9 cellular contexts compared by ENCODE assay signal in the genomic region with DNA sequence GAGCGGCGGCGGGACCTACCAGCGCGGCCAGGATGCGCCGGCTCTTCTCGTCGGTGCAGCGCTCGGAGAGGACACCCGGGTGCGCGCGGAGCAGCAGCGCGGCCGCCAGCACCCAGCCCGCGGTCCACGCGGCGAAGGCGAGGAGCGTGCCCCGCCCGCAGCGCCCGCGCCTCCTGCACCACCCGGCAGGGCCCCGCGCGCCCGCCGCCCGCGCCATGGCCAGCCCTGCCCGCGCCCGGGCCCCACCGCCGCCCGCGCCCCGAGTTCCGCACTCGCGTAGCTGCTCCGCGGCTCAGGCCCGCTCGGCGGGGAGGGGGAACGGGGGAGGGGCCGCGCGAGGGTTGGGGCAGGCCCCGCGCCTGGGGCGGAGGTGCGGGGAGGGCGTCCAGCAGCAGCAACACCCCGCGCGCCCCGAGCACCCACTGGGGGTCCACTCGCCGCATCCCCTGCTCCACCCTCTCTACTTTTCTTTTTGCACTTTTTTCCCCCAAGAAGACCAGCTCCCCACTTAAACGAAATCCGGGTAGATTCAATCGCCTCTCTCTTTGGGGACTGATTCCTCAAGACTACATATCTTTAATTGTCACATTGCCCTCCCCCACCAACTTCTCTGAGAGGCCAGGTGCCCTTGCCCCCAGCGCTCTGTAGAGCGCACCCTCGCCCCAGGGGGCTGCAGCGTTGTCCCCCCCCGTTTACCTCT. TPM values are rescaled to one million over a fixed set of nuclear protein-coding genes. Genes with fewer than 3 reads are reported as not detected.
A peak's percentile ranks its signal among the peaks of the same experiment; 100 is the strongest.
DNase-seq lines count a peak whose midpoint lies in the region; ATAC-seq, FAIRE-seq and TF ChIP-seq lines count a peak whose summit lies in the region.
"Had no signal": no experiment of that assay in that cellular context is flagged by ENCODE, and none has a peak within 500 bp of the region (broad histone marks: within the 10 kb centered on the region; RNA-seq: fewer than 3 reads in every experiment).

A gene (minus strand): TSS at position 266 of the 700 bp plus-strand sequence. CDS start 49 bp downstream, at position 217.

- H3K36me3 ChIP-seq in BLaER1 treated with 17β-estradiol and CSF1 and Interleukin-3, amounts not matched to agents 10 nM and 100 nM = peaks cover 0 to 29% (median 16%) of the 10 kb centered on the region in 11 experiments; a peak in 12 of 22 replicates
- H3K36me3 ChIP-seq in Peyer's patch = no peaks in the 10 kb centered on the region

- TF ChIP-seq POLR2A in Peyer's patch (IDR thresholded peaks at IDR 0.05) = no peak

- H3K4me2 ChIP-seq in BLaER1 treated with 17β-estradiol and CSF1 and Interleukin-3, amounts not matched to agents 10 nM and 100 nM = peak within 1 kb of the TSS; percentile 77 to 100 (median 91)

- ATAC-seq in HG03442 (IDR thresholded peaks at IDR 0.05; ENCODE audit: unreplicated experiment) (no peak), HG03159 (IDR thresholded peaks at IDR 0.05; ENCODE audit: unreplicated experiment) (no peak), GM21528 (IDR thresholded peaks at IDR 0.05; ENCODE audit: low FRiP score, unreplicated experiment) (no peak)

- H4K20me1 ChIP-seq in BLaER1 treated with 17β-estradiol and CSF1 and Interleukin-3, amounts not matched to agents 10 nM and 100 nM = peaks cover 0 to 15% (median 0%) of the 10 kb centered on the region in 11 experiments; a peak in 1 of 22 replicates

- H3K36me3 Mint-ChIP-seq in neural crest cell (ENCODE audit: low read depth) = no peaks in the 10 kb centered on the region

- peak within 1 kb of the TSS; percentile 63 to 98 (median 90) for H3K4me3 ChIP-seq in BLaER1 treated with 17β-estradiol and CSF1 and Interleukin-3, amounts not matched to agents 10 nM and 100 nM
- H3K4me3 ChIP-seq in Peyer's patch = peak within 1 kb of the TSS in 3 of 4 donors; percentile 9 to 44 (median 29)

- H3K4me1 Mint-ChIP-seq in neural crest cell = peaks cover 9% of the 10 kb centered on the region

- peaks cover 85% of the 10 kb centered on the region for H3K27me3 Mint-ChIP-seq in neural crest cell (ENCODE audit: low read depth)

- DNase-seq in Peyer's patch = no peak
- DNase-seq in frontal cortex (ENCODE audit: low spot score in 2 of 2) = peak; percentile 54 to 67
- DNase-seq in neural crest cell (ENCODE audit: low read depth, low spot score) = no peak
- no peak for DNase-seq in SIG-M5 treated with dmso at 0.1 percent for 504 hours (lab: John Stamatoyannopoulos, UW; ENCODE audit: unreplicated experiment)

- H3K27ac ChIP-seq in BLaER1 treated with 17β-estradiol and CSF1 and Interleukin-3, amounts not matched to agents 10 nM and 100 nM = peak within 1 kb of the TSS in 9 of 11 experiments; percentile 60 to 98 (median 94); a peak in 19 of 22 replicates
- H3K27ac ChIP-seq in Peyer's patch = no peak within 1 kb of the TSS

- no peak for FAIRE-seq in frontal cortex (lab: Jason Lieb, UNC)

- peaks cover 42 to 81% (median 78%) of the 10 kb centered on the region in 10 experiments for H3K4me1 ChIP-seq in BLaER1 treated with 17β-estradiol and CSF1 and Interleukin-3, amounts not matched to agents 10 nM and 100 nM
- H3K4me1 ChIP-seq in Peyer's patch = peaks cover 0 to 18% (median 4%) of the 10 kb centered on the region in 4 donors

- no peaks in the 10 kb centered on the region for H3K9me3 Mint-ChIP-seq in neural crest cell

- no peaks in the 10 kb centered on the region for H3K9me3 ChIP-seq in BLaER1 treated with 17β-estradiol and CSF1 and Interleukin-3, amounts not matched to agents 10 nM and 100 nM (replicated peaks in 1 of 11)
- H3K9me3 ChIP-seq in Peyer's patch = no peaks in the 10 kb centered on the region

- H3K9ac ChIP-seq in BLaER1 treated with 17β-estradiol and CSF1 and Interleukin-3, amounts not matched to agents 10 nM and 100 nM = peak within 1 kb of the TSS; percentile 51 to 98 (median 94)

- no peak within 1 kb of the TSS for H3K27ac Mint-ChIP-seq in neural crest cell (ENCODE audit: unreplicated experiment)

- H3K4me3 Mint-ChIP-seq in neural crest cell = peak within 1 kb of the TSS; percentile 87

- H3K27me3 ChIP-seq in BLaER1 treated with 17β-estradiol and CSF1 and Interleukin-3, amounts not matched to agents 10 nM and 100 nM = peaks cover 37 to 53% (median 42%) of the 10 kb centered on the region in 11 experiments; a peak in 21 of 22 replicates
- peaks cover 0 to 17% of the 10 kb centered on the region in 2 donors for H3K27me3 ChIP-seq in Peyer's patch

- TF ChIP-seq CTCF in Peyer's patch (IDR thresholded peaks at IDR 0.05) (no peak), neural crest cell (conservative IDR thresholded peaks at IDR 0.05) (no peak)

RNA-seq across cellular contexts. Expression of the gene that starts here (rescaled TPM):
- under 1 TPM in 2 of 4 donors, not detected in 2; 0.70 to 0.83 TPM for total RNA-seq in Peyer's patch
- total RNA-seq in frontal cortex = 4.9 TPM
- not detected in 2 replicates for total RNA-seq in neural crest cell
- total RNA-seq: T-helper 1 cell treated with Interleukin-12 subunit alpha and Interleukin-12 subunit beta and Interleukin-4 antibody, amounts not matched to agents 30 ng/mL and 1 ng/mL, for 36 hours had no signal

Comparison
In these comparisons a context has a peak if more than half of its experiments do, and no peak if none do; other contexts are left out.
1. H3K27ac ChIP-seq: peak in BLaER1 treated with 17β-estradiol and CSF1 and Interleukin-3, amounts not matched to agents 10 nM and 100 nM (9 of 11); none in Peyer's patch (0 of 4).
2. DNase-seq: peak in frontal cortex (2 of 2); none in Peyer's patch (0 of 3), neural crest cell (single experiment) and SIG-M5 treated with dmso at 0.1 percent for 504 hours (single experiment).